Comparison of ENCODE assay signal across 8 cellular contexts in genomic region chr15:65085990-65086679, GRCh38.
DNase-seq lines count a peak whose midpoint lies in the region; ATAC-seq and TF ChIP-seq lines count a peak whose summit lies in the region.

No MANE protein-coding gene starts in this region.

- no peak overlapping the region for H3K4me3 ChIP-seq in WI38 (ENCODE audit: low read depth, low read length)

- DNase-seq in AG08395 (ENCODE audit: low spot score) (peak; percentile 36), left kidney (ENCODE audit: low read depth, low spot score) (peak; percentile 77), NCI-H2196 (lab: John Stamatoyannopoulos, UW; ENCODE audit: unreplicated experiment) (no peak), GDM1 (lab: John Stamatoyannopoulos, UW) (no peak), NCI-H1694 treated with DMSO at 0.1 percent for 48 hours (lab: John Stamatoyannopoulos, UW) (no peak)

- ATAC-seq in GM19455 (IDR thresholded peaks at IDR 0.05; ENCODE audit: unreplicated experiment) = no peak

- peak; percentile 56; the same call in 1 of the 2 replicates for TF ChIP-seq CTCF in GM12874 (IDR thresholded peaks at IDR 0.05; ENCODE audit: insufficient read depth, low read depth, low read length)
- peak; percentile 48 for TF ChIP-seq CTCF in WI38 (IDR thresholded peaks at IDR 0.05; ENCODE audit: low read depth, low read length)

Comparison
In these comparisons a context has a peak if more than half of its experiments do, and no peak if none do; other contexts are left out.
1. DNase-seq: peak in AG08395 (single experiment) and left kidney (single experiment); none in NCI-H2196 (single experiment), GDM1 (single experiment) and NCI-H1694 treated with DMSO at 0.1 percent for 48 hours (single experiment).